In the genomic region with DNA sequence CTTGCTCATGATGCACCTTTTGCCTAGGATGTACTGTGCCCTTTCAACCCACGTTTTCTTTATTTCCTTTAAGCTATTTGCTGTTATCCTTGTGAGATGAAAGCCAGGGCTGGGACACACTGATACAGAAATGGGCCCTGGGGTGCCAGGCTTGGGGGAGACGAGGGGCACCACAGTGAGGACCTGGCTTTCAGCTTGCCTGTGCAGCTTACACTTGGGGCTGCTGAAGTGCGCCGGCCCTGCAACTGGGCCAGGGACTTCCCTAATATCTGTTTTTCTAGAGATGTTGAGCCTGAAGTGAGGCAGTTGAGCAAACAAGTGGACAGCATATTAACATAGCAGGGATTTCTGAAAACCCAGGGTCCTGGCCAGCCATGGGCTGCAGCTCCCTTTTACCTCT, we compare ENCODE assay signal across 15 cellular contexts.
"Had no signal": no experiment of that assay in that cellular context is flagged by ENCODE, and none has a peak within 500 bp of the region (broad histone marks: within the 10 kb centered on the region; RNA-seq: fewer than 3 reads in every experiment).

No MANE protein-coding gene starts in this region.

- H3K36me3 ChIP-seq: cardiac muscle cell had no signal

- H3K4me3 ChIP-seq: body of pancreas, cardiac muscle cell had no signal

- H3K27me3 ChIP-seq: body of pancreas had no signal

- H3K4me1 ChIP-seq: foreskin keratinocyte had no signal

- DNase-seq: activated CD4-positive, alpha-beta T cell treated with anti-CD3 and anti-CD28 coated beads, Interleukin-2, amount 10 ng/mL, durations not matched to agents 7 days and 5 days; activated CD8-positive, alpha-beta T cell treated with anti-CD3 and anti-CD28 coated beads, Interleukin-2, amount 10 ng/mL, durations not matched to agents 7 days and 5 days; activated gamma-delta T cell treated with Interleukin-2 at 50 U/mL for 16 hours; anterior cingulate cortex; body of pancreas; effector CD4-positive, alpha-beta T cell; erythroblast; foreskin keratinocyte; kidney; occipital lobe; stimulated activated CD4-positive, alpha-beta T cell treated with anti-CD3 and anti-CD28 coated beads, Interleukin-4, amount 100 ng/mL, for 1 hour; stimulated activated naive CD4-positive, alpha-beta T cell; T-helper 2 cell had no signal

- H3K27ac ChIP-seq: body of pancreas, cardiac muscle cell, foreskin keratinocyte had no signal

- ATAC-seq: activated CD4-positive, CD25-positive, alpha-beta regulatory T cell treated with anti-CD3 and anti-CD28 coated beads, Interleukin-2, amount 50 U/mL, for 24 hours; activated CD8-positive, alpha-beta T cell treated with anti-CD3 and anti-CD28 coated beads, Interleukin-2, amount 10 ng/mL, durations not matched to agents 7 days and 5 days; body of pancreas; foreskin keratinocyte had no signal
